Comparison of ENCODE assay signal across 12 cellular contexts in genomic region chr16:69890891-69891282, GRCh38.
DNase-seq lines count a peak whose midpoint lies in the region; ATAC-seq, FAIRE-seq and TF ChIP-seq lines count a peak whose summit lies in the region.
"Had no signal": no experiment of that assay in that cellular context is flagged by ENCODE, and none has a peak within 500 bp of the region (broad histone marks: within the 10 kb centered on the region; RNA-seq: fewer than 3 reads in every experiment).

No MANE protein-coding gene starts in this region.

- H2BK20ac ChIP-seq in H1 (ENCODE audit: low read length): no peak overlapping the region

- H2BK12ac ChIP-seq in H1 (ENCODE audit: low read depth, low read length): peak overlapping the region; percentile 62; the same call in 1 of the 2 replicates

- peak overlapping the region; percentile 61 for H2BK5ac ChIP-seq in H1 (ENCODE audit: low read depth, low read length)

- H4K91ac ChIP-seq in H1 (replicated peaks; ENCODE audit: insufficient read length, low read length): peak overlapping the region; percentile 39

- H3K9me3 Mint-ChIP-seq in mesothelial cell of epicardium: no peaks in the 10 kb centered on the region
- H3K9me3 Mint-ChIP-seq: CD8-positive, alpha-beta memory T cell; IgD-negative memory B cell had no signal

- no peak for FAIRE-seq in H1 (lab: Jason Lieb, UNC)

- H3K4me3 Mint-ChIP-seq in mesothelial cell of epicardium: peak overlapping the region; percentile 35
- H3K4me3 Mint-ChIP-seq: CD8-positive, alpha-beta memory T cell; IgD-negative memory B cell had no signal

- H2AFZ ChIP-seq in H1 (ENCODE audit: low read length): no peak overlapping the region

- H3K23me2 ChIP-seq in H1 (ENCODE audit: low read depth, low read length): 0 out of 2 replicates have a peak, but pooled peaks cover 2% of the 10 kb centered on the region

- TF ChIP-seq EP300 in H1 (IDR thresholded peaks at IDR 0.05; ENCODE audit: borderline replicate concordance in 1 of 2, low read depth in 2 of 2, low read length in 2 of 2): no peak

- no peak for TF ChIP-seq CTCF in Peyer's patch (IDR thresholded peaks at IDR 0.05)
- TF ChIP-seq CTCF in H1 (IDR thresholded peaks at IDR 0.05; ENCODE audit: control extremely low read depth in 1 of 3, insufficient read depth in 1 of 3, low read depth in 1 of 3, low read length in 3 of 3): no peak
- TF ChIP-seq CTCF in mesothelial cell of epicardium (IDR thresholded peaks at IDR 0.05; ENCODE audit: unreplicated experiment): no peak

- H3K36me3 ChIP-seq in Peyer's patch (peaks cover 0 to 25% (median 0%) of the 10 kb centered on the region in 3 donors), H1 (ENCODE audit: control insufficient read depth in 2 of 4, insufficient read depth in 4 of 4, low read length in 3 of 4) (peaks cover 0 to 10% (median 0%) of the 10 kb centered on the region in 4 experiments; a peak in 3 of 8 replicates), subcutaneous abdominal adipose tissue (ENCODE audit: control insufficient read depth in 5 of 5, insufficient read depth in 5 of 5, low read length in 5 of 5) (peaks cover 3 to 32% (median 16%) of the 10 kb centered on the region in 5 donors)

- H3K4me1 Mint-ChIP-seq in mesothelial cell of epicardium: peaks cover 22% of the 10 kb centered on the region

- no peaks in the 10 kb centered on the region for H3K79me2 ChIP-seq in H1 (ENCODE audit: control insufficient read depth in 1 of 2, insufficient read depth in 2 of 2, low read length in 2 of 2)

- no peak overlapping the region for H3K4me3 ChIP-seq in Peyer's patch
- H3K4me3 ChIP-seq in H1 (ENCODE audit: extremely low read depth in 1 of 4, insufficient read depth in 2 of 4, low read depth in 3 of 4, low read length in 4 of 4): no peak overlapping the region
- H3K4me3 ChIP-seq in subcutaneous abdominal adipose tissue (ENCODE audit: low read depth in 1 of 5, low read length in 5 of 5): peak overlapping the region in 3 of 5 donors; percentile 18 to 51 (median 23)

- H3K9ac ChIP-seq in H1 (replicated peaks in 1 of 4; ENCODE audit: extremely low read depth in 1 of 4, low read depth in 3 of 4, low read length in 3 of 4) (no peak overlapping the region), subcutaneous abdominal adipose tissue (ENCODE audit: low read length in 5 of 5) (peak overlapping the region in 4 of 5 donors; percentile 2 to 75 (median 48))

- no peak for TF ChIP-seq RAD21 in H1 (IDR thresholded peaks at IDR 0.05 in 1 of 2, conservative IDR thresholded peaks at IDR 0.05 in 1 of 2; ENCODE audit: low read depth in 2 of 2, low read length in 2 of 2)

- H3K4ac ChIP-seq in H1 (replicated peaks; ENCODE audit: insufficient read length, low read depth, low read length): no peak overlapping the region

- no peak overlapping the region for H3K23ac ChIP-seq in H1 (ENCODE audit: insufficient read length)

- DNase-seq in Peyer's patch (no peak), H1 (ENCODE audit: low read depth in 1 of 2, low spot score in 2 of 2) (no peak), mesothelial cell of epicardium (ENCODE audit: low spot score in 2 of 2, unreplicated experiment in 2 of 2) (no peak), NCI-H2196 (lab: John Stamatoyannopoulos, UW; ENCODE audit: unreplicated experiment) (no peak), NK-92 (lab: John Stamatoyannopoulos, UW; ENCODE audit: unreplicated experiment) (no peak)
- DNase-seq: CD8-positive, alpha-beta memory T cell; NCI-H446 had no signal

- H3K27me3 ChIP-seq in Peyer's patch (no peaks in the 10 kb centered on the region), H1 (replicated peaks in 1 of 4; ENCODE audit: control insufficient read depth in 3 of 4, extremely low read depth in 1 of 4, insufficient read depth in 3 of 4, low read length in 3 of 4) (no peaks in the 10 kb centered on the region), subcutaneous abdominal adipose tissue (ENCODE audit: control insufficient read depth in 5 of 5, insufficient read depth in 4 of 5, low read length in 5 of 5) (no peaks in the 10 kb centered on the region)
- H3K27me3 ChIP-seq: neutrophil had no signal

- 86% methylated on average over 8 of the region's 8 CpGs; no CpG with 5 or more reads in 1 of the 2 experiments for WGBS in H1 (ENCODE audit: extremely low coverage in 1 of 2, insufficient coverage in 1 of 2, insufficient read length in 1 of 2, insufficient replicate concordance in 2 of 2, low coverage in 1 of 2, low lambda C conversion rate in 2 of 2, missing lambda C conversion rate in 1 of 2), 2 experiments

- H3K14ac ChIP-seq in H1 (ENCODE audit: insufficient read length): no peak overlapping the region

- TF ChIP-seq POLR2A in Peyer's patch (IDR thresholded peaks at IDR 0.05) (no peak), H1 (IDR thresholded peaks at IDR 0.05; ENCODE audit: control extremely low read depth in 1 of 2, low read depth in 2 of 2, low read length in 2 of 2) (no peak)

- H4K20me1 ChIP-seq in H1 (replicated peaks in 1 of 2; ENCODE audit: control insufficient read depth in 1 of 2, insufficient read depth in 2 of 2, low read length in 2 of 2): no peaks in the 10 kb centered on the region

- H4K8ac ChIP-seq in H1 (ENCODE audit: extremely low read depth, insufficient read depth, low read length): peak overlapping the region; percentile 78; the same call in 1 of the 2 replicates

- no peak overlapping the region for H3K4me2 ChIP-seq in H1 (ENCODE audit: insufficient read depth in 1 of 2, low read depth in 2 of 2, low read length in 2 of 2)

- H3K18ac ChIP-seq in H1 (ENCODE audit: extremely low read depth, low read length): no peak overlapping the region

- no peak overlapping the region for H4K5ac ChIP-seq in H1 (ENCODE audit: insufficient read length, low read depth, low read length)

- no peak overlapping the region for H2BK120ac ChIP-seq in H1 (replicated peaks; ENCODE audit: low read depth, low read length)

- H3K79me1 ChIP-seq in H1 (ENCODE audit: low read depth, low read length): no peaks in the 10 kb centered on the region

- peak overlapping the region; percentile 97 for H3K27ac Mint-ChIP-seq in mesothelial cell of epicardium

- H3K4me1 ChIP-seq in Peyer's patch: no peaks in the 10 kb centered on the region
- H3K4me1 ChIP-seq in H1 (replicated peaks in 1 of 4; ENCODE audit: control insufficient read depth in 3 of 4, insufficient read depth in 4 of 4, low read length in 3 of 4): peaks cover 0 to 3% (median 0%) of the 10 kb centered on the region in 4 experiments; a peak in 1 of 7 replicates
- H3K4me1 ChIP-seq in subcutaneous abdominal adipose tissue (ENCODE audit: control insufficient read depth in 5 of 5, insufficient read depth in 5 of 5, low read length in 5 of 5): peaks cover 3 to 22% (median 15%) of the 10 kb centered on the region in 5 donors

- no peaks in the 10 kb centered on the region for H3K9me3 ChIP-seq in Peyer's patch
- no peaks in the 10 kb centered on the region for H3K9me3 ChIP-seq in H1 (ENCODE audit: insufficient read depth in 2 of 2, low read depth in 1 of 2, low read length in 1 of 2)
- H3K9me3 ChIP-seq in subcutaneous abdominal adipose tissue (ENCODE audit: control insufficient read depth in 5 of 5, low read length in 5 of 5): no peaks in the 10 kb centered on the region
- H3K9me3 ChIP-seq: neutrophil had no signal

- H3K27ac ChIP-seq in Peyer's patch (peak overlapping the region in 3 of 4 donors; percentile 44 to 77 (median 46)), H1 (ENCODE audit: low read depth, low read length) (peak overlapping the region; percentile 27), subcutaneous abdominal adipose tissue (ENCODE audit: low read depth, low read length) (peak overlapping the region; percentile 89)
- H3K27ac ChIP-seq: neutrophil had no signal

- H3K56ac ChIP-seq in H1 (replicated peaks; ENCODE audit: insufficient read length, low read depth, low read length): no peak overlapping the region

- POLR2A ChIA-PET in H1 (lab: Charles Lee; ENCODE audit: partially characterized antibody): no interaction called here

- H3K36me3 Mint-ChIP-seq in mesothelial cell of epicardium: peaks cover 30% of the 10 kb centered on the region

- no peak overlapping the region for H2BK15ac ChIP-seq in H1 (ENCODE audit: low read length)

- CTCF ChIA-PET in H1 (lab: Charles Lee; ENCODE audit: partially characterized antibody): interaction anchor here (0.7 to 2.6 kb wide), 3 partner anchors 11 to 94 kb away, joined by 3 to 7 read pairs (median 4); no protein-coding TSS in a partner anchor

- no peaks in the 10 kb centered on the region for H3K27me3 Mint-ChIP-seq in mesothelial cell of epicardium (ENCODE audit: low read depth)
- H3K27me3 Mint-ChIP-seq: CD8-positive, alpha-beta memory T cell; IgD-negative memory B cell had no signal

- ATAC-seq in GM21526 (IDR thresholded peaks at IDR 0.05; ENCODE audit: low FRiP score, unreplicated experiment) (no peak), GM21717 (IDR thresholded peaks at IDR 0.05; ENCODE audit: unreplicated experiment) (no peak)

- H2AK5ac ChIP-seq in H1 (ENCODE audit: low read depth, low read length): 0 out of 2 replicates have a peak overlapping the region, but pooled peaks have one; percentile 75

TF ChIP-seq in H1, 55 proteins besides CTCF, POLR2A, EP300 and RAD21:
- TF ChIP-seq RBBP5 (IDR thresholded peaks at IDR 0.05; ENCODE audit: borderline replicate concordance, low read depth, low read length): no peak
- no peak for TF ChIP-seq KDM5A (IDR thresholded peaks at IDR 0.05; ENCODE audit: low read length)
- no peak for TF ChIP-seq RFX5 (IDR thresholded peaks at IDR 0.05; ENCODE audit: borderline replicate concordance, low read depth, low read length)
- TF ChIP-seq SAP30 (IDR thresholded peaks at IDR 0.05; ENCODE audit: insufficient read depth, insufficient replicate concordance, low read length): no peak
- TF ChIP-seq NRF1 (IDR thresholded peaks at IDR 0.05; ENCODE audit: low read depth, low read length): no peak
- no peak for TF ChIP-seq EZH2 (IDR thresholded peaks at IDR 0.05; ENCODE audit: low read depth, low read length, severe bottlenecking)
- no peak for TF ChIP-seq CEBPB (IDR thresholded peaks at IDR 0.05; ENCODE audit: low read depth, low read length)
- no peak for TF ChIP-seq SP2 (IDR thresholded peaks at IDR 0.05; ENCODE audit: low read length)
- TF ChIP-seq TEAD4 (IDR thresholded peaks at IDR 0.05; ENCODE audit: low read depth, low read length): no peak
- no peak for TF ChIP-seq ASH2L (IDR thresholded peaks at IDR 0.05; ENCODE audit: low read length)
- TF ChIP-seq MAX (IDR thresholded peaks at IDR 0.05): no peak
- TF ChIP-seq FOSL1 (IDR thresholded peaks at IDR 0.05; ENCODE audit: insufficient read depth, low read depth, low read length): no peak

Comparison
In these comparisons a context has a peak if more than half of its experiments do, and no peak if none do; other contexts are left out.
1. H3K27ac ChIP-seq: peak in every context shown above with its lines; median percentile 89 in subcutaneous abdominal adipose tissue; 46 in Peyer's patch; 27 in H1.
2. H3K4me3 ChIP-seq: peak in subcutaneous abdominal adipose tissue (3 of 5); none in Peyer's patch (0 of 4) and H1 (0 of 4).
3. H3K9ac ChIP-seq: peak in subcutaneous abdominal adipose tissue (4 of 5); none in H1 (0 of 4).